23 cellular contexts compared by ENCODE assay signal in genomic region chr16:88839026-88839529, GRCh38. TPM values are rescaled to one million over a fixed set of nuclear protein-coding genes. Genes with fewer than 3 reads are reported as not detected.
DNase-seq lines count a peak whose midpoint lies in the region; ATAC-seq and TF ChIP-seq lines count a peak whose summit lies in the region.
"Had no signal": no experiment of that assay in that cellular context is flagged by ENCODE, and none has a peak within 500 bp of the region (broad histone marks: within the 10 kb centered on the region; RNA-seq: fewer than 3 reads in every experiment).

No MANE protein-coding gene starts in this region.

- peaks cover 8 to 61% (median 32%) of the 10 kb centered on the region in 11 experiments; a peak in 19 of 22 replicates for H3K36me3 ChIP-seq in BLaER1 treated with 17β-estradiol and CSF1 and Interleukin-3, amounts not matched to agents 10 nM and 100 nM
- H3K36me3 ChIP-seq in WERI-Rb-1 (no peaks in the 10 kb centered on the region), mesendoderm (ENCODE audit: control insufficient read depth, insufficient read depth, low read length) (no peaks in the 10 kb centered on the region), GM23248 (ENCODE audit: low read depth) (no peaks in the 10 kb centered on the region)
- H3K36me3 ChIP-seq: pancreas had no signal

- in situ Hi-C loops in GM23248 (cut with MboI) = no loop called here

- no peaks in the 10 kb centered on the region for H3K9me3 ChIP-seq in BLaER1 treated with 17β-estradiol and CSF1 and Interleukin-3, amounts not matched to agents 10 nM and 100 nM (replicated peaks in 1 of 11)
- no peaks in the 10 kb centered on the region for H3K9me3 ChIP-seq in WERI-Rb-1 (ENCODE audit: severe bottlenecking)
- no peaks in the 10 kb centered on the region for H3K9me3 ChIP-seq in GM23248 (ENCODE audit: low read depth)
- H3K9me3 ChIP-seq: pancreas, testis had no signal

- no peak for ATAC-seq in GM18909 (IDR thresholded peaks at IDR 0.05; ENCODE audit: poor library complexity, unreplicated experiment)
- ATAC-seq in GM21447 (IDR thresholded peaks at IDR 0.05; ENCODE audit: unreplicated experiment) = no peak
- ATAC-seq: activated CD8-positive, alpha-beta T cell treated with anti-CD3 and anti-CD28 coated beads for 36 hours; pancreas; sciatic nerve had no signal

- H3K18ac ChIP-seq in mesendoderm (ENCODE audit: low read length) = no peak overlapping the region

- no peak overlapping the region for H4K5ac ChIP-seq in mesendoderm (ENCODE audit: low read length)

- H2AK5ac ChIP-seq in mesendoderm (ENCODE audit: low read length) = no peak overlapping the region

- H2BK15ac ChIP-seq in mesendoderm (replicated peaks; ENCODE audit: low read depth) = no peak overlapping the region

- H3K27ac ChIP-seq in BLaER1 treated with 17β-estradiol and CSF1 and Interleukin-3, amounts not matched to agents 10 nM and 100 nM = peak overlapping the region in 10 of 11 experiments; percentile 28 to 88 (median 84); a peak in 19 of 22 replicates
- H3K27ac ChIP-seq in WERI-Rb-1 (no peak overlapping the region), mesendoderm (ENCODE audit: low read depth, low read length) (no peak overlapping the region), GM23248 (no peak overlapping the region)
- H3K27ac ChIP-seq: epithelial cell of prostate, pancreas, testis had no signal

- H3K9me2 ChIP-seq in GM23248 (ENCODE audit: insufficient read depth) = no peaks in the 10 kb centered on the region

- H3K56ac ChIP-seq in mesendoderm (ENCODE audit: low read length) = no peak overlapping the region

- H3F3A ChIP-seq in GM23248 (ENCODE audit: insufficient read depth) = no peaks in the 10 kb centered on the region

- H3K79me1 ChIP-seq in mesendoderm (ENCODE audit: low read length) = no peaks in the 10 kb centered on the region

- no peak overlapping the region for H2BK120ac ChIP-seq in mesendoderm (ENCODE audit: low read depth, low read length)

- H3K27me3 ChIP-seq in BLaER1 treated with 17β-estradiol and CSF1 and Interleukin-3, amounts not matched to agents 10 nM and 100 nM = peaks cover 10 to 20% (median 15%) of the 10 kb centered on the region in 11 experiments; a peak in 20 of 22 replicates
- H3K27me3 ChIP-seq in WERI-Rb-1 (ENCODE audit: insufficient read depth, low read depth, severe bottlenecking) (no peaks in the 10 kb centered on the region), mesendoderm (ENCODE audit: insufficient read depth, low read length, poor library complexity) (no peaks in the 10 kb centered on the region), GM23248 (replicated peaks; ENCODE audit: insufficient read depth) (no peaks in the 10 kb centered on the region)
- H3K27me3 ChIP-seq: pancreas, testis had no signal

- H4K8ac ChIP-seq in mesendoderm (ENCODE audit: low read depth, low read length) = no peak overlapping the region

- WGBS in mesendoderm (ENCODE audit: extremely low coverage, insufficient coverage, low lambda C conversion rate) = no CpG with 5 or more reads among the region's 39 CpGs
- WGBS in GM23248 (ENCODE audit: low coverage in 1 of 2, low lambda C conversion rate in 2 of 2, missing lambda C conversion rate in 2 of 2), 2 experiments = 94 to 95% methylated on average over 20 to 38 of the region's 39 CpGs

- peak overlapping the region; percentile 68 to 97 (median 92) for H3K4me2 ChIP-seq in BLaER1 treated with 17β-estradiol and CSF1 and Interleukin-3, amounts not matched to agents 10 nM and 100 nM
- no peak overlapping the region for H3K4me2 ChIP-seq in mesendoderm (ENCODE audit: low read length)
- H3K4me2 ChIP-seq in GM23248 (ENCODE audit: unreplicated experiment) = no peak overlapping the region

- peaks cover 25 to 96% (median 59%) of the 10 kb centered on the region in 11 experiments; a peak in 18 of 22 replicates for H4K20me1 ChIP-seq in BLaER1 treated with 17β-estradiol and CSF1 and Interleukin-3, amounts not matched to agents 10 nM and 100 nM
- H4K20me1 ChIP-seq in GM23248 (ENCODE audit: insufficient read depth) = no peaks in the 10 kb centered on the region

- no peak overlapping the region for H3K23ac ChIP-seq in mesendoderm (ENCODE audit: low read length)

- peak overlapping the region in 5 of 10 experiments; percentile 13 to 57 (median 27); a peak in 5 of 20 replicates for H3K4me3 ChIP-seq in BLaER1 treated with 17β-estradiol and CSF1 and Interleukin-3, amounts not matched to agents 10 nM and 100 nM
- H3K4me3 ChIP-seq in GM12875 (ENCODE audit: low read depth, low read length) = no peak overlapping the region
- H3K4me3 ChIP-seq in WERI-Rb-1 (ENCODE audit: low read depth, low read length) = no peak overlapping the region
- no peak overlapping the region for H3K4me3 ChIP-seq in mesendoderm (ENCODE audit: low read length)
- H3K4me3 ChIP-seq in GM23248 = no peak overlapping the region
- H3K4me3 ChIP-seq: pancreas, testis had no signal

- peaks cover 51 to 89% (median 74%) of the 10 kb centered on the region in 10 experiments for H3K4me1 ChIP-seq in BLaER1 treated with 17β-estradiol and CSF1 and Interleukin-3, amounts not matched to agents 10 nM and 100 nM
- no peaks in the 10 kb centered on the region for H3K4me1 ChIP-seq in mesendoderm (ENCODE audit: control insufficient read depth, low read depth, low read length)
- H3K4me1 ChIP-seq in GM23248 (ENCODE audit: insufficient read depth) = no peaks in the 10 kb centered on the region
- H3K4me1 ChIP-seq: pancreas, testis had no signal

- no peak overlapping the region for H3K4ac ChIP-seq in mesendoderm (ENCODE audit: low read depth, low read length)

- no peak overlapping the region for H2AFZ ChIP-seq in GM23248

- no peak overlapping the region for H2BK5ac ChIP-seq in mesendoderm (ENCODE audit: low read length)

- TF ChIP-seq CTCF in GM12875 (IDR thresholded peaks at IDR 0.05; ENCODE audit: borderline replicate concordance, insufficient read depth, low read depth, low read length) (peak; percentile 43; the same call in 1 of the 2 replicates), WERI-Rb-1 (IDR thresholded peaks at IDR 0.05; ENCODE audit: low read depth, low read length) (peak; percentile 56)

- H3K9ac ChIP-seq in BLaER1 treated with 17β-estradiol and CSF1 and Interleukin-3, amounts not matched to agents 10 nM and 100 nM = peak overlapping the region in 10 of 11 experiments; percentile 22 to 80 (median 73); a peak in 16 of 22 replicates
- no peak overlapping the region for H3K9ac ChIP-seq in mesendoderm (ENCODE audit: low read length)
- no peak overlapping the region for H3K9ac ChIP-seq in GM23248

- DNase-seq in WERI-Rb-1 (peak; percentile 45), mesendoderm (peak; percentile 19), GM23248 (no peak)
- no peak for DNase-seq in activated CD4-positive, alpha-beta T cell treated with anti-CD3 and anti-CD28 coated beads, Interleukin-2, amount 50 U/mL, for 1 hour
- DNase-seq: activated CD8-positive, alpha-beta T cell treated with anti-CD3 and anti-CD28 coated beads for 36 hours; activated gamma-delta T cell treated with Interleukin-2 at 50 U/mL for 16 hours; amniotic stem cell; CD4-positive, alpha-beta T cell; dermis blood vessel endothelial cell; kidney glomerular epithelial cell; naive B cell; NCI-H1048; NCI-H2029; NCI-H345; testis had no signal

- H3K79me2 ChIP-seq in mesendoderm (ENCODE audit: control insufficient read depth, insufficient read depth, low read length) (no peaks in the 10 kb centered on the region), GM23248 (ENCODE audit: insufficient read depth) (no peaks in the 10 kb centered on the region)

RNA-seq across cellular contexts. Expression of gene GALNS, which starts 17.7 kb away (rescaled TPM):
- polyA plus RNA-seq in mesendoderm (2013, experiment 1 of 2) = 8.9 TPM
- polyA plus RNA-seq in mesendoderm (2013, experiment 2 of 2) = 8.8 TPM
- 21.5 and 24.0 TPM in 2 replicates for total RNA-seq in GM23248 (2014; rRNA removed; shearing (Covaris generic))
- 38.8 and 39.0 TPM in 2 replicates for polyA plus RNA-seq in GM23248 (2016; fragmentation: Nextera tagmentation; extraction: Ambion mirVana)

RNA-seq across cellular contexts. Expression of gene TRAPPC2L, which starts 17.8 kb away (rescaled TPM):
- polyA plus RNA-seq in mesendoderm (2013, experiment 1 of 2) = 108 TPM
- polyA plus RNA-seq in mesendoderm (2013, experiment 2 of 2) = 109 TPM
- total RNA-seq in GM23248 (2014; rRNA removed; shearing (Covaris generic)) = 18.7 and 20.4 TPM in 2 replicates
- polyA plus RNA-seq in GM23248 (2016; fragmentation: Nextera tagmentation; extraction: Ambion mirVana) = 83.2 and 90.9 TPM in 2 replicates

RNA-seq across cellular contexts. Expression of gene APRT, which starts 27.4 kb away (rescaled TPM):
- polyA plus RNA-seq in mesendoderm (2013, experiment 1 of 2) = 300 TPM
- 305 TPM for polyA plus RNA-seq in mesendoderm (2013, experiment 2 of 2)
- total RNA-seq in GM23248 (2014; rRNA removed; shearing (Covaris generic)) = 105 and 150 TPM in 2 replicates
- 224 and 226 TPM in 2 replicates for polyA plus RNA-seq in GM23248 (2016; fragmentation: Nextera tagmentation; extraction: Ambion mirVana)

RNA-seq across cellular contexts. Expression of gene PABPN1L, which starts 27.4 kb away (rescaled TPM):
- polyA plus RNA-seq in mesendoderm (2013, experiment 1 of 2) = not detected
- polyA plus RNA-seq in mesendoderm (2013, experiment 2 of 2) = not detected
- not detected in 2 replicates for total RNA-seq in GM23248 (2014; rRNA removed; shearing (Covaris generic))
- polyA plus RNA-seq in GM23248 (2016; fragmentation: Nextera tagmentation; extraction: Ambion mirVana) = not detected in 2 replicates
- total RNA-seq: activated CD8-positive, alpha-beta T cell treated with anti-CD3 and anti-CD28 coated beads for 36 hours; CD4-positive, alpha-beta T cell; dermis blood vessel endothelial cell; frontal cortex; sciatic nerve had no signal

RNA-seq across cellular contexts. Expression of gene CDT1, which starts 35.5 kb away (rescaled TPM):
- 38.9 TPM for polyA plus RNA-seq in mesendoderm (2013, experiment 1 of 2)
- polyA plus RNA-seq in mesendoderm (2013, experiment 2 of 2) = 37.7 TPM
- total RNA-seq in GM23248 (2014; rRNA removed; shearing (Covaris generic)) = 11.3 and 14.2 TPM in 2 replicates
- 5.4 and 5.9 TPM in 2 replicates for polyA plus RNA-seq in GM23248 (2016; fragmentation: Nextera tagmentation; extraction: Ambion mirVana)

Comparison
In these comparisons a context has a peak if more than half of its experiments do, and no peak if none do; other contexts are left out.
1. H3K27ac ChIP-seq: peak in BLaER1 treated with 17β-estradiol and CSF1 and Interleukin-3, amounts not matched to agents 10 nM and 100 nM (10 of 11); none in WERI-Rb-1 (single experiment), mesendoderm (single experiment) and GM23248 (single experiment).
2. H3K4me2 ChIP-seq: peak in BLaER1 treated with 17β-estradiol and CSF1 and Interleukin-3, amounts not matched to agents 10 nM and 100 nM (11 of 11); none in mesendoderm (single experiment) and GM23248 (single experiment).
3. H3K9ac ChIP-seq: peak in BLaER1 treated with 17β-estradiol and CSF1 and Interleukin-3, amounts not matched to agents 10 nM and 100 nM (10 of 11); none in mesendoderm (single experiment) and GM23248 (single experiment).
4. DNase-seq: peak in WERI-Rb-1 (single experiment) and mesendoderm (single experiment); none in activated CD4-positive, alpha-beta T cell treated with anti-CD3 and anti-CD28 coated beads, Interleukin-2, amount 50 U/mL, for 1 hour (single experiment) and GM23248 (single experiment).